8 cellular contexts compared by ENCODE assay signal in the genomic region with DNA sequence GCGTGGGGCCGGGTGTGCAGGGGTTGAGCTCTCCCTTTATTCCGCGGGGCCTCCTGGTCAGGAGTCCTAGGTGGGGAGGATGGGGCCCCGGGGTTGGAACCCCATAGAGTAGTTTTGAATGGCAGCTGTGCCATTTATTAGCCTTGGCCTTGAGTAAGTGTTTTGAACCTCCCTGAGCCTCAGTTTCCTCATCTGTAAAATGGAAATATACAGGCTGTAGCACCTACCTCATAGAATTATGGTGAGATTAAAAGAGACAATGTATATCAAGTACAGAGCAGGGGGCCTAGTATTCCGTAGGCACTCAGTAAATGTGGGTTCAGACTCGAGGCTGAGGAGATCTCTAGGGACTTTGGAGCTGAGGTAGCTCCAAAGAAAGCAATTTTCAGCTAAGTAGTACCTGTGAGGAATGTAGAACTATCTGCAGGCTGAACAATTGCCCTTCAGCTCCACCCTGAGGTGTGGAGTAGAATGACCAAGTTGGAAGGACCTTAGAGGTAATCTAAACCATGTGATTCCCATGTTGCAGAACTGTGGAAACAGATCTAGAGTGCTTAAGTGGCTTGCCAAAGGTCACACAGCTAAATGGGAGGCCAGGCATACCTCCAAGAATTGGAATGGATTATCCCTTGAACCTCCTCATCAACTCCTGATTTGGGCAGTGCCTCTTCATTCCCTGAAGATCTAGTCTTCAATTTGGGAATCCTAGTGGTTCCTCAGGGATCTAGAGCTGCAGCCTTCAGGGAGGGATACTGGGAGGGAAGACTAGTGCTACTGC. TPM values are rescaled to one million over a fixed set of nuclear protein-coding genes. Genes with fewer than 3 reads are reported as not detected.
DNase-seq lines count a peak whose midpoint lies in the region; ATAC-seq and TF ChIP-seq lines count a peak whose summit lies in the region.

No MANE protein-coding gene starts in this region.

- H3K36me3 ChIP-seq in BJ (ENCODE audit: control insufficient read depth, insufficient read depth, low read length) = no peaks in the 10 kb centered on the region

- H3K27ac Mint-ChIP-seq in activated CD4-positive, alpha-beta T cell treated with anti-CD3 and anti-CD28 coated beads, Interleukin-2, amount 10 ng/mL, durations not matched to agents 7 days and 5 days = peak overlapping the region; percentile 75
- no peak overlapping the region for H3K27ac Mint-ChIP-seq in nephron progenitor cell

- CTCF ChIA-PET in BJ (lab: Yijun Ruan, JAX) = interaction anchor here (0.8 to 4.1 kb wide), 26 partner anchors 10 to 263 kb away, joined by 3 to 30 read pairs (median 8); a partner anchor contains a TSS
- CTCF ChIA-PET in activated CD4-positive, alpha-beta T cell treated with anti-CD3 and anti-CD28 coated beads, Interleukin-2, amount 10 ng/mL, durations not matched to agents 7 days and 5 days (lab: Charles Lee) = interaction anchor here (0.5 to 5.3 kb wide), 24 partner anchors 10 to 283 kb away, joined by 3 to 38 read pairs (median 6); a partner anchor contains a TSS

- peak overlapping the region; percentile 86 for H3K4me3 Mint-ChIP-seq in activated CD4-positive, alpha-beta T cell treated with anti-CD3 and anti-CD28 coated beads, Interleukin-2, amount 10 ng/mL, durations not matched to agents 7 days and 5 days
- peak overlapping the region; percentile 98 for H3K4me3 Mint-ChIP-seq in nephron progenitor cell

- peak overlapping the region; percentile 80 for H3K4me3 ChIP-seq in BJ (ENCODE audit: low read depth, low read length)

- H3K9me3 Mint-ChIP-seq in activated CD4-positive, alpha-beta T cell treated with anti-CD3 and anti-CD28 coated beads, Interleukin-2, amount 10 ng/mL, durations not matched to agents 7 days and 5 days = no peaks in the 10 kb centered on the region
- H3K9me3 Mint-ChIP-seq in nephron progenitor cell = no peaks in the 10 kb centered on the region

- H3K27me3 ChIP-seq in BJ (ENCODE audit: control insufficient read depth, insufficient read depth, low read length) = no peaks in the 10 kb centered on the region

- peaks cover 26% of the 10 kb centered on the region for H3K4me1 Mint-ChIP-seq in activated CD4-positive, alpha-beta T cell treated with anti-CD3 and anti-CD28 coated beads, Interleukin-2, amount 10 ng/mL, durations not matched to agents 7 days and 5 days
- peaks cover 40% of the 10 kb centered on the region for H3K4me1 Mint-ChIP-seq in nephron progenitor cell

- POLR2A ChIA-PET in BJ (lab: Charles Lee) = interaction anchor here (0.7 kb wide), 1 partner anchor 9 kb away, joined by 3 read pairs; no protein-coding TSS in a partner anchor
- POLR2A ChIA-PET in activated CD4-positive, alpha-beta T cell treated with anti-CD3 and anti-CD28 coated beads, Interleukin-2, amount 10 ng/mL, durations not matched to agents 7 days and 5 days (lab: Charles Lee) = interaction anchor here (0.7 kb wide), 1 partner anchor 41 kb away, joined by 3 read pairs; no protein-coding TSS in a partner anchor

- no peaks in the 10 kb centered on the region for H3K27me3 Mint-ChIP-seq in activated CD4-positive, alpha-beta T cell treated with anti-CD3 and anti-CD28 coated beads, Interleukin-2, amount 10 ng/mL, durations not matched to agents 7 days and 5 days
- no peaks in the 10 kb centered on the region for H3K27me3 Mint-ChIP-seq in nephron progenitor cell (ENCODE audit: low read depth, poor library complexity)

- H3K36me3 Mint-ChIP-seq in activated CD4-positive, alpha-beta T cell treated with anti-CD3 and anti-CD28 coated beads, Interleukin-2, amount 10 ng/mL, durations not matched to agents 7 days and 5 days (ENCODE audit: low read depth) = no peaks in the 10 kb centered on the region
- H3K36me3 Mint-ChIP-seq in nephron progenitor cell (ENCODE audit: low read depth) = peaks cover 4% of the 10 kb centered on the region

- ATAC-seq in GM18858 (IDR thresholded peaks at IDR 0.05; ENCODE audit: unreplicated experiment) = peak; percentile 87
- peak; percentile 66 for ATAC-seq in HG03066 (IDR thresholded peaks at IDR 0.05; ENCODE audit: low read depth, unreplicated experiment)

- TF ChIP-seq CTCF in BJ (IDR thresholded peaks at IDR 0.05; ENCODE audit: insufficient read depth, low read depth, low read length) (peak; percentile 58), nephron progenitor cell (IDR thresholded peaks at IDR 0.05) (peak; percentile 32)

- DNase-seq in BJ (ENCODE audit: low read depth) (no peak), NCI-H2227 (lab: John Stamatoyannopoulos, UW; ENCODE audit: unreplicated experiment) (peak; percentile 60), fibroblast of gingiva (ENCODE audit: low read depth) (peak; percentile 61), nephron progenitor cell (no peak), NCI-H187 treated with DMSO at 0.1 percent for 48 hours (lab: John Stamatoyannopoulos, UW) (no peak)
- DNase-seq in activated CD4-positive, alpha-beta T cell treated with anti-CD3 and anti-CD28 coated beads, Interleukin-2, amount 10 ng/mL, durations not matched to agents 7 days and 5 days = peak; percentile 71

RNA-seq across cellular contexts. Expression of a gene that starts 0.7 kb away (rescaled TPM):
- 22.3 and 34.9 TPM in 2 replicates for polyA plus RNA-seq in BJ (2011; rRNA removed)
- polyA minus RNA-seq in BJ (2011; rRNA and poly(A)+ RNA removed) = 17.0 and 20.0 TPM in 2 replicates
- 10 to 100 TPM; 30.0 to 30.9 TPM for total RNA-seq in activated CD4-positive, alpha-beta T cell treated with anti-CD3 and anti-CD28 coated beads, Interleukin-2, amount 10 ng/mL, durations not matched to agents 7 days and 5 days

RNA-seq across cellular contexts. Expression of a gene that starts 11.7 kb away (rescaled TPM):
- polyA plus RNA-seq in BJ (2011; rRNA removed) = 103 and 145 TPM in 2 replicates
- 228 and 396 TPM in 2 replicates for polyA minus RNA-seq in BJ (2011; rRNA and poly(A)+ RNA removed)
- 100 to 1,000 TPM in 1 of 2 experiments, 10 to 100 TPM in 1; 94.7 to 116 TPM for total RNA-seq in activated CD4-positive, alpha-beta T cell treated with anti-CD3 and anti-CD28 coated beads, Interleukin-2, amount 10 ng/mL, durations not matched to agents 7 days and 5 days

RNA-seq across cellular contexts. Expression of a gene that starts 31.7 kb away (rescaled TPM):
- 61.2 and 96.8 TPM in 2 replicates for polyA plus RNA-seq in BJ (2011; rRNA removed)
- 110 and 116 TPM in 2 replicates for polyA minus RNA-seq in BJ (2011; rRNA and poly(A)+ RNA removed)
- 100 to 1,000 TPM; 158 to 172 TPM for total RNA-seq in activated CD4-positive, alpha-beta T cell treated with anti-CD3 and anti-CD28 coated beads, Interleukin-2, amount 10 ng/mL, durations not matched to agents 7 days and 5 days

RNA-seq across cellular contexts. Expression of a gene that starts 46.4 kb away (rescaled TPM):
- polyA plus RNA-seq in BJ (2011; rRNA removed) = 24.4 and 54.6 TPM in 2 replicates
- 53.3 and 74.6 TPM in 2 replicates for polyA minus RNA-seq in BJ (2011; rRNA and poly(A)+ RNA removed)
- total RNA-seq in activated CD4-positive, alpha-beta T cell treated with anti-CD3 and anti-CD28 coated beads, Interleukin-2, amount 10 ng/mL, durations not matched to agents 7 days and 5 days = 100 to 1,000 TPM; 103 to 108 TPM

Comparison
In these comparisons a context has a peak if more than half of its experiments do, and no peak if none do; other contexts are left out.
1. DNase-seq: peak in NCI-H2227 (single experiment), activated CD4-positive, alpha-beta T cell treated with anti-CD3 and anti-CD28 coated beads, Interleukin-2, amount 10 ng/mL, durations not matched to agents 7 days and 5 days (single experiment) and fibroblast of gingiva (single experiment); none in BJ (single experiment), nephron progenitor cell (single experiment) and NCI-H187 treated with DMSO at 0.1 percent for 48 hours (single experiment).